8 cellular contexts compared by ENCODE assay signal in the genomic region with DNA sequence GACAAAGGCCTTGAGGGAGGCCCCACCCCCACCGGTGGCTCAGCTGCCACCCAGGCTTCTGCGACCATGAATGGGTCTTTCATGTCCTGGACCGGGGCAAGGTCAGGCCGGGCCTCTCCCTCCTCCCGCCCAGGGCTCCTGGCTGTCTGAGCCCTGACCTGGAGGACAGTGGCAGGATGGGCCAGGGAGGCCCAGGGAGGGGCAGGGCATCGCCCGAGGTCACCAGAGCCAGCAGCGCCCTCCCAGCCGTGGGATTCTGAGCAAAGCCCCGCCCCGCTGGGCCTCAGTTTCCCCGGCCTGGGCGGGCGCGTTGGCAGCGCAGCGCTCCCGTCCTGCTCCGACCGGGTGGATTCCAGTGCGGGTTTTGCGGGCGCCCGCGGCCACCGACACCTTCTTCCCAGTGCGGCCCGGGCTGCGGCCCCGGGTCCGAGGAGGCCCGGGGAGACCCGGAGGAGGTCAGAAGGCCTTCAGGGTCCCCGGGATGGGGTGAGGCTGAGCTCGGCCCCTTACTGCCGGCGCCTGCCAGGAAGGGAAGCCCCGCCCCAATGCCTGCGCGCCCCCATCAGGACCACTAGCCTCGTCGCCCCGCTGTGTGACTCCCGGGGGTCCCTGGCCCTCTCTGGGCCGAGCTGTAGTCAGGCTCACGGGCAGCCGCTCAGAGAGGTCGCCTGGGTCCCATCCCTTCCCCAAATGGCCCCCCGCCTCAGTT. TPM values are rescaled to one million over a fixed set of nuclear protein-coding genes. Genes with fewer than 3 reads are reported as not detected.
DNase-seq lines count a peak whose midpoint lies in the region; TF ChIP-seq lines count a peak whose summit lies in the region.

No MANE protein-coding gene starts in this region.

- peak overlapping the region; percentile 97 for H4K8ac ChIP-seq in mesenchymal stem cell (ENCODE audit: low read length)

- H3K79me1 ChIP-seq in mesenchymal stem cell (replicated peaks; ENCODE audit: low read length, poor library complexity, severe bottlenecking) = no peaks in the 10 kb centered on the region

- H3K4me1 Mint-ChIP-seq in MCF 10A (ENCODE audit: insufficient read depth, unreplicated experiment) = peaks cover 6% of the 10 kb centered on the region

- H3K27me3 ChIP-seq in HUES64 (ENCODE audit: insufficient read depth, low read length) (peaks cover 29% of the 10 kb centered on the region), mesenchymal stem cell (ENCODE audit: control insufficient read depth in 1 of 2, insufficient read depth in 1 of 2, low read length in 2 of 2) (peaks cover 46 to 61% of the 10 kb centered on the region in 2 experiments)

- peak; percentile 73 for DNase-seq in AG08396 (ENCODE audit: low spot score)
- DNase-seq in MCF 10A (ENCODE audit: unreplicated experiment) = peak; percentile 44
- DNase-seq in mesenchymal stem cell = peak; percentile 47
- no peak for DNase-seq in NCI-H1694 treated with DMSO at 0.1 percent for 48 hours (lab: John Stamatoyannopoulos, UW)
- no peak for DNase-seq in NK-92 (lab: John Stamatoyannopoulos, UW; ENCODE audit: unreplicated experiment)
- no peak for DNase-seq in effector CD4-positive, alpha-beta T cell
- no peak for DNase-seq in DMS153 (lab: John Stamatoyannopoulos, UW)

- H3K9ac ChIP-seq in HUES64 (ENCODE audit: low read depth, low read length) (no peak overlapping the region; the same call in 1 of the 2 replicates), mesenchymal stem cell (ENCODE audit: low read length) (no peak overlapping the region)

- H3K23ac ChIP-seq in mesenchymal stem cell (ENCODE audit: low read length in 2 of 2) = peak overlapping the region in 1 of 2 experiments; percentile 51

- peak overlapping the region; percentile 16 for H3K4me3 Mint-ChIP-seq in MCF 10A (ENCODE audit: unreplicated experiment)

- no TSS peak for BruUV-seq in MCF 10A (replicated peaks; lab: Mats Ljungman, UMichigan)

- H2AK5ac ChIP-seq in mesenchymal stem cell (ENCODE audit: low read length, severe bottlenecking) = no peak overlapping the region

- H3K4me1 ChIP-seq in HUES64 (ENCODE audit: insufficient read depth, low read length) (peaks cover 3% of the 10 kb centered on the region; the same call in 1 of the 2 replicates), mesenchymal stem cell (ENCODE audit: control insufficient read depth, insufficient read depth, low read depth, low read length) (peaks cover 26% of the 10 kb centered on the region)

- no peak overlapping the region for H2BK5ac ChIP-seq in mesenchymal stem cell (ENCODE audit: low read depth, low read length, poor library complexity, severe bottlenecking)

- H3K36me3 ChIP-seq in HUES64 (ENCODE audit: insufficient read depth, low read length) (no peaks in the 10 kb centered on the region), mesenchymal stem cell (ENCODE audit: control insufficient read depth in 1 of 2, insufficient read depth in 2 of 2, low read depth in 1 of 2, low read length in 2 of 2) (no peaks in the 10 kb centered on the region)

- POLR2A ChIA-PET in MCF 10A (lab: Yijun Ruan, JAX) = interaction anchor here (0.9 kb wide), 1 partner anchor 10 kb away, joined by 4 read pairs; no protein-coding TSS in a partner anchor

- H3K27me3 Mint-ChIP-seq in MCF 10A (ENCODE audit: insufficient read depth, unreplicated experiment) = peaks cover 11% of the 10 kb centered on the region

- H3K36me3 Mint-ChIP-seq in MCF 10A (ENCODE audit: insufficient read depth, unreplicated experiment) = no peaks in the 10 kb centered on the region

- H2AFZ ChIP-seq in mesenchymal stem cell (ENCODE audit: low read depth, low read length) = peak overlapping the region; percentile 58

- no peak overlapping the region for H3K27ac Mint-ChIP-seq in MCF 10A (ENCODE audit: low read depth, unreplicated experiment)

- H3K4me3 ChIP-seq in HUES64 (ENCODE audit: low read length) (peak overlapping the region; percentile 75), mesenchymal stem cell (ENCODE audit: insufficient read depth in 1 of 2, low read depth in 1 of 2, low read length in 2 of 2) (peak overlapping the region; percentile 51 to 56)

- no peaks in the 10 kb centered on the region for H3K9me3 ChIP-seq in HUES64 (ENCODE audit: insufficient read depth, low read depth, low read length)
- no peaks in the 10 kb centered on the region for H3K9me3 ChIP-seq in mesenchymal stem cell (ENCODE audit: control insufficient read depth, low read length)

- no peak overlapping the region for H2BK120ac ChIP-seq in mesenchymal stem cell (ENCODE audit: low read depth, low read length)

- peak overlapping the region; percentile 94 for H3K4me2 ChIP-seq in mesenchymal stem cell (ENCODE audit: low read length, poor library complexity, severe bottlenecking)

- peak overlapping the region in 1 of 2 experiments; percentile 90 for H2BK12ac ChIP-seq in mesenchymal stem cell (ENCODE audit: low read length in 2 of 2)

- H2BK15ac ChIP-seq in mesenchymal stem cell (ENCODE audit: low read depth, poor library complexity, severe bottlenecking) = peak overlapping the region; percentile 90

- H3K18ac ChIP-seq in mesenchymal stem cell (ENCODE audit: low read depth in 1 of 2, low read length in 2 of 2) = peak overlapping the region; percentile 92

- no peak for TF ChIP-seq CTCF in MCF 10A (IDR thresholded peaks at IDR 0.05; ENCODE audit: unreplicated experiment)

- H3K9me3 Mint-ChIP-seq in MCF 10A (ENCODE audit: unreplicated experiment) = no peaks in the 10 kb centered on the region

- intact Hi-C loops in MCF 10A (cut with micrococcal nuclease) = no loop called here

- CTCF ChIA-PET in MCF 10A (lab: Yijun Ruan, JAX) = interaction anchor here (0.6 to 1.5 kb wide), 3 partner anchors 8 to 49 kb away, joined by 3 read pairs; no protein-coding TSS in a partner anchor

- no peak overlapping the region for H3K27ac ChIP-seq in HUES64 (ENCODE audit: low read depth, low read length)
- no peak overlapping the region for H3K27ac ChIP-seq in mesenchymal stem cell (ENCODE audit: low read length, poor library complexity, severe bottlenecking)

- peak overlapping the region; percentile 87 for H4K91ac ChIP-seq in mesenchymal stem cell (ENCODE audit: low read length)

- H3K4ac ChIP-seq in mesenchymal stem cell (ENCODE audit: low read depth in 1 of 2, low read length in 2 of 2) = peak overlapping the region; percentile 27 to 59

- peak overlapping the region in 1 of 2 experiments; percentile 85 for H3K14ac ChIP-seq in mesenchymal stem cell (ENCODE audit: low read length in 2 of 2)

- WGBS in HUES64 = 2% methylated on average over 49 of the region's 49 CpGs
- WGBS in mesenchymal stem cell = 3% methylated on average over 43 of the region's 49 CpGs

RNA-seq across cellular contexts. Expression of a gene that starts 24.6 kb away (rescaled TPM):
- 15.5 TPM for polyA plus RNA-seq in HUES64 (2013, experiment 1 of 2)
- polyA plus RNA-seq in HUES64 (2013, experiment 2 of 2) = 20.2 TPM
- 0.20 and 0.54 TPM in 2 replicates for total RNA-seq in MCF 10A (2022)
- polyA plus RNA-seq in mesenchymal stem cell (2013, experiment 1 of 2) = 2.7 TPM
- polyA plus RNA-seq in mesenchymal stem cell (2013, experiment 2 of 2) = 2.6 TPM

RNA-seq across cellular contexts. Expression of a gene that starts 44.3 kb away (rescaled TPM):
- polyA plus RNA-seq in HUES64 (2013, experiment 1 of 2) = 0.25 TPM
- polyA plus RNA-seq in HUES64 (2013, experiment 2 of 2) = 0.32 TPM
- total RNA-seq in MCF 10A (2022) = 0.33 and 0.56 TPM in 2 replicates
- 0.01 TPM for polyA plus RNA-seq in mesenchymal stem cell (2013, experiment 1 of 2)
- not detected for polyA plus RNA-seq in mesenchymal stem cell (2013, experiment 2 of 2)

RNA-seq across cellular contexts. Expression of a gene that starts 49.1 kb away (rescaled TPM):
- polyA plus RNA-seq in HUES64 (2013, experiment 1 of 2) = 1.2 TPM
- polyA plus RNA-seq in HUES64 (2013, experiment 2 of 2) = 1.1 TPM
- total RNA-seq in MCF 10A (2022) = not detected in 2 replicates
- polyA plus RNA-seq in mesenchymal stem cell (2013, experiment 1 of 2) = not detected
- not detected for polyA plus RNA-seq in mesenchymal stem cell (2013, experiment 2 of 2)

RNA-seq across cellular contexts. Expression of a gene that starts 55.2 kb away (rescaled TPM):
- 3.4 TPM for polyA plus RNA-seq in HUES64 (2013, experiment 1 of 2)
- polyA plus RNA-seq in HUES64 (2013, experiment 2 of 2) = 5.5 TPM
- 2.7 and 3.6 TPM in 2 replicates for total RNA-seq in MCF 10A (2022)
- 6.1 TPM for polyA plus RNA-seq in mesenchymal stem cell (2013, experiment 1 of 2)
- 6.6 TPM for polyA plus RNA-seq in mesenchymal stem cell (2013, experiment 2 of 2)

Comparison
In these comparisons a context has a peak if more than half of its experiments do, and no peak if none do; other contexts are left out.
1. DNase-seq: peak in AG08396 (single experiment), MCF 10A (single experiment) and mesenchymal stem cell (single experiment); none in NCI-H1694 treated with DMSO at 0.1 percent for 48 hours (single experiment), NK-92 (single experiment), effector CD4-positive, alpha-beta T cell (single experiment) and DMS153 (single experiment).